Comparison of ENCODE assay signal across 14 cellular contexts in the genomic region with DNA sequence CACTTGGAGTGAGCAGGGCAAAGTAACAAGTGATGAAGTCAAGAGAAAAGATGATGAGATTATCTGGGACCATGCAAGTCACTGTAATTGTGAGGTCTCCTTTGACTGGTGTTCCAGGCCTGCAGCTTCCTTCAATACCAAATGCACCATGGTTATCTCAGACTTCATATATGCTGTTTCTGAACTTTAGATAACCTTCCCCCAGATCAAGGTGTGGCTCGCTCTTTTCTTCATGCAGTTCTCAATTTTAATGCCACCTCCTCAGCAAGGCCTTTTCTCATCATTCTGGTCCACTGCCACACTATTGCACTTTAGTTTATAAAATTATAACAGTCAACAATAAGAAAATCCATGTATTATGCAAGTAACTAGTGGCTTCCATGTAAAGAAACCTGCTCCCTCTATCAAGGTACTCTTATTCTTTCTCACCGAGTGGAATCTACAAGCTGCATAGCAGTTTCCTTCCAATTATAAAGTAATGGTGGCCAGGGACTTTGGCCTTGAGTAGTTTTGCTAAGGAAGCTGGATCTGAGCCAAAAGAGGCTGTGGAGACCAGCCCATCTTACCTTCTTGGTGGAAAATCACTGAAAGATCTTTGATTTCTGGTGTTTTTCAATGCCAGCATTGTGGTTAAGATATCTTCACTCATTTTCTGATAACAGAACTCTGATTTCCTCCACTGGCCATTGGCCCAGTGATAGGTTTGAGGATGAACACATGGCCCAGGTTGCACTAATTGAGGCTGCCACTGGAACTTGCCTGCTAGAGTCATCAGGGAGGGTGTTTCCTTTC.
DNase-seq lines count a peak whose midpoint lies in the region; TF ChIP-seq lines count a peak whose summit lies in the region.
"Had no signal": no experiment of that assay in that cellular context is flagged by ENCODE, and none has a peak within 500 bp of the region (broad histone marks: within the 10 kb centered on the region; RNA-seq: fewer than 3 reads in every experiment).

No MANE protein-coding gene starts in this region.

- no peak overlapping the region for H2BK120ac ChIP-seq in neuronal stem cell (ENCODE audit: low read depth, low read length)

- H2AK5ac ChIP-seq in neuronal stem cell (ENCODE audit: low read depth, low read length) = no peak overlapping the region

- H2BK12ac ChIP-seq in neuronal stem cell (ENCODE audit: low read length) = no peak overlapping the region

- H2BK15ac ChIP-seq in neuronal stem cell (ENCODE audit: low read length) = no peak overlapping the region

- peaks cover 9% of the 10 kb centered on the region for H3K4me1 ChIP-seq in BE2C
- H3K4me1 ChIP-seq in osteoblast (ENCODE audit: insufficient read depth, low read length) = no peaks in the 10 kb centered on the region
- no peaks in the 10 kb centered on the region for H3K4me1 ChIP-seq in neuronal stem cell (ENCODE audit: control insufficient read depth in 2 of 2, insufficient read depth in 1 of 2, low read depth in 1 of 2, low read length in 2 of 2)
- H3K4me1 ChIP-seq: A549 had no signal

- H3K9me3 ChIP-seq in BE2C (no peaks in the 10 kb centered on the region), WERI-Rb-1 (ENCODE audit: severe bottlenecking) (no peaks in the 10 kb centered on the region), osteoblast (ENCODE audit: low read depth, low read length) (no peaks in the 10 kb centered on the region), neuronal stem cell (replicated peaks in 1 of 2; ENCODE audit: control insufficient read depth in 2 of 2, insufficient read depth in 1 of 2, low read depth in 1 of 2, low read length in 2 of 2) (no peaks in the 10 kb centered on the region)
- H3K9me3 ChIP-seq: A549 had no signal

- H3K14ac ChIP-seq in neuronal stem cell (ENCODE audit: low read length) = no peak overlapping the region

- no peak for TF ChIP-seq EP300 in Ishikawa (IDR thresholded peaks at IDR 0.05; ENCODE audit: borderline replicate concordance)

- no peak for TF ChIP-seq CTCF in BE2C (IDR thresholded peaks at IDR 0.05; ENCODE audit: low read depth, low read length)
- TF ChIP-seq CTCF in WERI-Rb-1 (IDR thresholded peaks at IDR 0.05; ENCODE audit: low read depth, low read length) = no peak
- no peak for TF ChIP-seq CTCF in osteoblast (IDR thresholded peaks at IDR 0.05; ENCODE audit: extremely low read depth, low read depth, low read length)

- WGBS in neuronal stem cell (ENCODE audit: extremely low coverage in 2 of 2, insufficient read length in 2 of 2, insufficient replicate concordance in 1 of 2), 2 donors = no CpG with 5 or more reads among the region's 2 CpGs

- H3K23ac ChIP-seq in neuronal stem cell (ENCODE audit: low read depth, low read length, poor library complexity) = no peak overlapping the region

- no peak overlapping the region for H2BK5ac ChIP-seq in neuronal stem cell (ENCODE audit: low read length)

- H4K20me1 ChIP-seq in osteoblast (ENCODE audit: insufficient read depth, low read length) = no peaks in the 10 kb centered on the region

- H3K4me3 ChIP-seq in BE2C (ENCODE audit: low read depth, low read length) = no peak overlapping the region
- H3K4me3 ChIP-seq in WERI-Rb-1 (ENCODE audit: low read depth, low read length) = no peak overlapping the region
- H3K4me3 ChIP-seq in osteoblast (ENCODE audit: insufficient read depth, low read length) = no peak overlapping the region
- no peak overlapping the region for H3K4me3 ChIP-seq in neuronal stem cell (ENCODE audit: low read length in 2 of 2)
- H3K4me3 ChIP-seq: A549, GM23338 had no signal

- DNase-seq in BE2C (peak; percentile 51), WERI-Rb-1 (peak; percentile 33), osteoblast (ENCODE audit: insufficient read length, low spot score, missing footprints) (peak; percentile 26), neuronal stem cell (ENCODE audit: low spot score) (no peak), NCI-H526 treated with DMSO at 0.1 percent for 48 hours (lab: John Stamatoyannopoulos, UW) (no peak)
- DNase-seq: CD8-positive, alpha-beta T cell; COR-L47; DMS53; GF-D8; H7; IMR-90 had no signal

- no peaks in the 10 kb centered on the region for H3K36me3 ChIP-seq in BE2C
- no peaks in the 10 kb centered on the region for H3K36me3 ChIP-seq in WERI-Rb-1
- no peaks in the 10 kb centered on the region for H3K36me3 ChIP-seq in osteoblast (ENCODE audit: insufficient read depth, low read length)
- no peaks in the 10 kb centered on the region for H3K36me3 ChIP-seq in neuronal stem cell (replicated peaks in 1 of 2; ENCODE audit: control insufficient read depth in 2 of 2, insufficient read depth in 2 of 2, low read length in 2 of 2)

- no peak overlapping the region for H3K18ac ChIP-seq in neuronal stem cell (ENCODE audit: low read length)

- H4K91ac ChIP-seq in neuronal stem cell (ENCODE audit: low read depth, low read length, poor library complexity) = no peak overlapping the region

- no peak overlapping the region for H3K4ac ChIP-seq in neuronal stem cell (ENCODE audit: low read length)

- H3K79me1 ChIP-seq in neuronal stem cell (ENCODE audit: low read depth, low read length) = no peaks in the 10 kb centered on the region

- H3K9ac ChIP-seq in neuronal stem cell (ENCODE audit: low read depth, low read length, poor library complexity) = no peak overlapping the region

- H3K4me2 ChIP-seq in osteoblast (ENCODE audit: insufficient read depth, low read length) = no peak overlapping the region
- H3K4me2 ChIP-seq in neuronal stem cell (ENCODE audit: insufficient read depth, low read length, poor library complexity, severe bottlenecking) = no peak overlapping the region
- H3K4me2 ChIP-seq: A549, GM23338 had no signal

- H2AFZ ChIP-seq in osteoblast (ENCODE audit: low read length) (no peak overlapping the region), neuronal stem cell (ENCODE audit: low read length) (no peak overlapping the region)
- H2AFZ ChIP-seq: GM23338 had no signal

- H3K27ac ChIP-seq in WERI-Rb-1 (no peak overlapping the region), osteoblast (ENCODE audit: low read depth, low read length) (no peak overlapping the region), neuronal stem cell (replicated peaks; ENCODE audit: low read length) (no peak overlapping the region)
- H3K27ac ChIP-seq: A549 had no signal

- no peak for TF ChIP-seq RAD21 in Ishikawa (IDR thresholded peaks at IDR 0.05; ENCODE audit: low read depth)

- H3K79me2 ChIP-seq in osteoblast (ENCODE audit: insufficient read depth, low read length) = no peaks in the 10 kb centered on the region

- H3K27me3 ChIP-seq in BE2C = no peaks in the 10 kb centered on the region
- H3K27me3 ChIP-seq in WERI-Rb-1 (ENCODE audit: insufficient read depth, low read depth, severe bottlenecking) = no peaks in the 10 kb centered on the region
- no peaks in the 10 kb centered on the region for H3K27me3 ChIP-seq in osteoblast (ENCODE audit: insufficient read depth, low read length)
- peaks cover 0 to 3% (median 0%) of the 10 kb centered on the region in 3 experiments for H3K27me3 ChIP-seq in neuronal stem cell (ENCODE audit: control insufficient read depth in 3 of 3, insufficient read depth in 3 of 3, low read depth in 1 of 3, low read length in 3 of 3)

- H4K8ac ChIP-seq in neuronal stem cell (ENCODE audit: low read depth, low read length) = no peak overlapping the region

TF ChIP-seq in Ishikawa, 13 proteins besides CTCF, POLR2A, EP300 and RAD21:
- TF ChIP-seq, protein P1, sequence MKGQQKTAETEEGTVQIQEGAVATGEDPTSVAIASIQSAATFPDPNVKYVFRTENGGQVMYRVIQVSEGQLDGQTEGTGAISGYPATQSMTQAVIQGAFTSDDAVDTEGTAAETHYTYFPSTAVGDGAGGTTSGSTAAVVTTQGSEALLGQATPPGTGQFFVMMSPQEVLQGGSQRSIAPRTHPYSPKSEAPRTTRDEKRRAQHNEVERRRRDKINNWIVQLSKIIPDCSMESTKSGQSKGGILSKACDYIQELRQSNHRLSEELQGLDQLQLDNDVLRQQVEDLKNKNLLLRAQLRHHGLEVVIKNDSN (IDR thresholded peaks at IDR 0.05) = no peak
- peak; percentile 34; the same call in 1 of the 2 replicates for TF ChIP-seq NFIC (IDR thresholded peaks at IDR 0.05)

Comparison
In these comparisons a context has a peak if more than half of its experiments do, and no peak if none do; other contexts are left out.
1. DNase-seq: peak in BE2C (single experiment), WERI-Rb-1 (single experiment) and osteoblast (single experiment); none in neuronal stem cell (single experiment) and NCI-H526 treated with DMSO at 0.1 percent for 48 hours (single experiment).